In genomic region chr2:208318127-208318526, GRCh38 we compare ENCODE assay signal across 21 cellular contexts. TPM values are rescaled to one million over a fixed set of nuclear protein-coding genes. Genes with fewer than 3 reads are reported as not detected.
DNase-seq lines count a peak whose midpoint lies in the region; ATAC-seq, FAIRE-seq and TF ChIP-seq lines count a peak whose summit lies in the region.
"Had no signal": no experiment of that assay in that cellular context is flagged by ENCODE, and none has a peak within 500 bp of the region (broad histone marks: within the 10 kb centered on the region; RNA-seq: fewer than 3 reads in every experiment).

No MANE protein-coding gene starts in this region.

- H3K4me1 Mint-ChIP-seq in endodermal cell, result peaks cover 22% of the 10 kb centered on the region
- no peaks in the 10 kb centered on the region for H3K4me1 Mint-ChIP-seq in immature natural killer cell

- no peak overlapping the region for H3K9ac ChIP-seq in BLaER1 treated with 17β-estradiol and CSF1 and Interleukin-3, amounts not matched to agents 10 nM and 100 nM
- H3K9ac ChIP-seq in endodermal cell (ENCODE audit: extremely low read depth, low read length, poor library complexity, severe bottlenecking), result no peak overlapping the region
- H3K9ac ChIP-seq: GM23248 had no signal

- intact Hi-C loops in gastrocnemius medialis (cut with DNase I; ENCODE audit: low total_unique reads), result no loop called here

- H3K9me3 ChIP-seq in BLaER1 treated with 17β-estradiol and CSF1 and Interleukin-3, amounts not matched to agents 10 nM and 100 nM (replicated peaks in 1 of 11), result peaks cover 0 to 32% (median 5%) of the 10 kb centered on the region in 11 experiments; a peak in 11 of 22 replicates
- peaks cover 5% of the 10 kb centered on the region for H3K9me3 ChIP-seq in endodermal cell (ENCODE audit: control insufficient read depth, low read length)
- no peaks in the 10 kb centered on the region for H3K9me3 ChIP-seq in gastrocnemius medialis
- H3K9me3 ChIP-seq: SJSA1 had no signal

- FAIRE-seq in GM19239 (lab: Jason Lieb, UNC), result peak; percentile 80
- FAIRE-seq: GM12878 had no signal

- no peak for TF ChIP-seq POLR2A in gastrocnemius medialis (IDR thresholded peaks at IDR 0.05)

- H3K36me3 ChIP-seq in BLaER1 treated with 17β-estradiol and CSF1 and Interleukin-3, amounts not matched to agents 10 nM and 100 nM, result peaks cover 38 to 79% (median 56%) of the 10 kb centered on the region in 11 experiments
- peaks cover 54% of the 10 kb centered on the region for H3K36me3 ChIP-seq in endodermal cell (ENCODE audit: control insufficient read depth, insufficient read depth, low read length)
- H3K36me3 ChIP-seq in gastrocnemius medialis, result peaks cover 0 to 21% of the 10 kb centered on the region in 2 donors

- H3K4me3 Mint-ChIP-seq in endodermal cell (no peak overlapping the region), immature natural killer cell (no peak overlapping the region)

- DNase-seq in GM19239 (ENCODE audit: insufficient read length, low spot score), result no peak
- no peak for DNase-seq in endodermal cell
- no peak for DNase-seq in gastrocnemius medialis
- DNase-seq in activated gamma-delta T cell treated with Interleukin-2 at 50 U/mL for 16 hours, result no peak
- DNase-seq in immature natural killer cell, result no peak
- no peak for DNase-seq in HK-2 (ENCODE audit: unreplicated experiment)
- DNase-seq: DMS 273 treated with DMSO at 0.1 percent for 48 hours, GDM1, GM23248, HCEC 1CT, KBM-7, NCI-H1417 treated with DMSO at 0.1 percent for 48 hours, NCI-H1930, NCI-H2171, NCI-H446, NCI-H69, PC-3 had no signal

- peaks cover 60% of the 10 kb centered on the region for H3K36me3 Mint-ChIP-seq in endodermal cell (ENCODE audit: low read depth)
- H3K36me3 Mint-ChIP-seq in immature natural killer cell, result peaks cover 22 to 41% (median 24%) of the 10 kb centered on the region in 3 donors

- H3K27ac Mint-ChIP-seq in endodermal cell (peak overlapping the region; percentile 14), immature natural killer cell (no peak overlapping the region)

- peaks cover 0 to 18% (median 3%) of the 10 kb centered on the region in 11 experiments; a peak in 5 of 22 replicates for H4K20me1 ChIP-seq in BLaER1 treated with 17β-estradiol and CSF1 and Interleukin-3, amounts not matched to agents 10 nM and 100 nM

- H3K27ac ChIP-seq in BLaER1 treated with 17β-estradiol and CSF1 and Interleukin-3, amounts not matched to agents 10 nM and 100 nM, result peak overlapping the region in 5 of 11 experiments; percentile 23 to 60 (median 34); a peak in 6 of 22 replicates
- no peak overlapping the region for H3K27ac ChIP-seq in endodermal cell (ENCODE audit: low read depth, low read length)
- peak overlapping the region; percentile 78 to 89 (median 82) for H3K27ac ChIP-seq in gastrocnemius medialis
- H3K27ac ChIP-seq: GM23248, RWPE1, SJSA1 had no signal

- no peaks in the 10 kb centered on the region for H3K27me3 ChIP-seq in BLaER1 treated with 17β-estradiol and CSF1 and Interleukin-3, amounts not matched to agents 10 nM and 100 nM
- H3K27me3 ChIP-seq in endodermal cell (ENCODE audit: control insufficient read depth, insufficient read depth, low read length, poor library complexity, severe bottlenecking) (no peaks in the 10 kb centered on the region), gastrocnemius medialis (no peaks in the 10 kb centered on the region)
- H3K27me3 ChIP-seq: SJSA1 had no signal

- ATAC-seq in gastrocnemius medialis, result no peak
- ATAC-seq: PC-3 had no signal

- peak overlapping the region in 8 of 11 experiments; percentile 24 to 85 (median 70); a peak in 14 of 22 replicates for H3K4me2 ChIP-seq in BLaER1 treated with 17β-estradiol and CSF1 and Interleukin-3, amounts not matched to agents 10 nM and 100 nM

- TF ChIP-seq CTCF in endodermal cell (conservative IDR thresholded peaks at IDR 0.05), result no peak
- no peak for TF ChIP-seq CTCF in gastrocnemius medialis (IDR thresholded peaks at IDR 0.05 in 4 of 5, conservative IDR thresholded peaks at IDR 0.05 in 1 of 5)

- in situ Hi-C loops in gastrocnemius medialis (cut with MboI; ENCODE audit: low sequenced_read_pairs in 4 of 4), result no loop called here

- no peak overlapping the region for H3K4me3 ChIP-seq in BLaER1 treated with 17β-estradiol and CSF1 and Interleukin-3, amounts not matched to agents 10 nM and 100 nM
- H3K4me3 ChIP-seq in endodermal cell (ENCODE audit: low read length), result no peak overlapping the region
- H3K4me3 ChIP-seq in gastrocnemius medialis, result no peak overlapping the region
- H3K4me3 ChIP-seq: GM12878, GM23248, SJSA1 had no signal

- H3K27me3 Mint-ChIP-seq in endodermal cell (ENCODE audit: insufficient read depth) (no peaks in the 10 kb centered on the region), immature natural killer cell (ENCODE audit: low read depth in 3 of 3) (no peaks in the 10 kb centered on the region)

- peaks cover 50 to 62% (median 59%) of the 10 kb centered on the region in 10 experiments for H3K4me1 ChIP-seq in BLaER1 treated with 17β-estradiol and CSF1 and Interleukin-3, amounts not matched to agents 10 nM and 100 nM
- H3K4me1 ChIP-seq in endodermal cell (ENCODE audit: control insufficient read depth, insufficient read depth, low read length), result peaks cover 12% of the 10 kb centered on the region
- H3K4me1 ChIP-seq in gastrocnemius medialis, result peaks cover 46 to 51% of the 10 kb centered on the region in 2 donors
- H3K4me1 ChIP-seq: SJSA1 had no signal

- H3K9me3 Mint-ChIP-seq in endodermal cell (peaks cover 3% of the 10 kb centered on the region), immature natural killer cell (no peaks in the 10 kb centered on the region)

- WGBS in endodermal cell (ENCODE audit: insufficient coverage in 1 of 2, insufficient read length in 1 of 2), 2 experiments, result 14 to 45% methylated on average over 2 of the region's 2 CpGs

RNA-seq across cellular contexts. Expression of gene PIKFYVE, which starts 52.1 kb away (rescaled TPM):
- total RNA-seq in endodermal cell (10 to 100 TPM; 34.9 to 41.2 TPM), gastrocnemius medialis (10 to 100 TPM; 14.0 to 23.9 (median 17.9) TPM)
- polyA plus RNA-seq in endodermal cell (2013, experiment 1 of 2), result 19.7 TPM
- 22.8 TPM for polyA plus RNA-seq in endodermal cell (2013, experiment 2 of 2)
- 10 to 100 TPM in 2 of 3 donors, 1 to 10 TPM in 1; 5.5 to 14.5 (median 10.5) TPM for polyA plus RNA-seq in immature natural killer cell
